Comparison of ENCODE assay signal across 22 cellular contexts in the genomic region with DNA sequence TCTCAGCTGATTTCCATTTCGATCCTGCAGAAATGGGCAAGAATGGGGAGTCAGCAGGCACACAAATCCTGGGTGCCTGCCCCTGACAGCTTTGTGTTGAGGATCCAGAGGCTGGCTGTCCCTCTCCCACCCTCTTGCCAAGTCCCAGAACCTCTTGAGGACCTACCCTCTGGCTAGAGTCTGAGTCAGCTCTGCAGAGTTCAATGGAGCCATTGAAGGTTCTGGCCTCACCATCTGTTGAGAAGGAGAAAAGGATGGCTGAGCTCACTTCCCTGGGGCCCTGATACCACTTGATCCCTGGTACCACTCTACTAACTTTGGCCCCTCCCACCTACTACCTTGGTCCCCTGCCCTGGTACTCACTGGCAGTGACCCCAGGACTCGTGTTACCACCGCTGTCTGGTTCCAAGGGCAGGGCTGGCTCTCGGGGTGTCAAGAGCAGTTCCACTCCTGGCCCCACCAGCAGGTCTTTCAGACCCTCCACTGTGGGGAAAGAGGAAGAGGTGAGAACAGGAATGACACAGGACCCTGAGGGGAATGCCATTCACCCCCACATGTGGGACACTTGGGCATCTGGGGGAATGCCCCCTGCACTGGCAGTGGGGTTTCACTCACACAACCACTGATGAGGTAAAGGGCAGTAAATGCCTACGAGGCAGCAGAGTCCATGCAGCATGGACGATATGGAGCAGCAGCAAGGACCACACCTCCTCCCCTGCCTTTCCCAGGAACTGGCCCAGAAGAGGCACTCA. TPM values are rescaled to one million over a fixed set of nuclear protein-coding genes. Genes with fewer than 3 reads are reported as not detected.
DNase-seq lines count a peak whose midpoint lies in the region; ATAC-seq and TF ChIP-seq lines count a peak whose summit lies in the region.
"Had no signal": no experiment of that assay in that cellular context is flagged by ENCODE, and none has a peak within 500 bp of the region (broad histone marks: within the 10 kb centered on the region; RNA-seq: fewer than 3 reads in every experiment).

No MANE protein-coding gene starts in this region.

- H3K4me3 ChIP-seq in left ventricle myocardium inferior (no peak overlapping the region), aorta (ENCODE audit: low read length in 2 of 2) (no peak overlapping the region)
- H3K4me3 ChIP-seq: GM23248, right atrium auricular region, SK-N-MC, testis had no signal

- no peaks in the 10 kb centered on the region for H3K27me3 ChIP-seq in left ventricle myocardium inferior (ENCODE audit: low read depth)
- no peaks in the 10 kb centered on the region for H3K27me3 ChIP-seq in aorta (ENCODE audit: control insufficient read depth in 1 of 2, insufficient read depth in 2 of 2, low read length in 1 of 2)
- H3K27me3 ChIP-seq: right atrium auricular region, testis had no signal

- H3K4me3 Mint-ChIP-seq in activated naive CD8-positive, alpha-beta T cell treated with anti-CD3 and anti-CD28 coated beads for 36 hours, result no peak overlapping the region
- H3K4me3 Mint-ChIP-seq in memory B cell, result no peak overlapping the region

- peaks cover 46% of the 10 kb centered on the region for H3K36me3 Mint-ChIP-seq in activated naive CD8-positive, alpha-beta T cell treated with anti-CD3 and anti-CD28 coated beads for 36 hours
- peaks cover 30% of the 10 kb centered on the region for H3K36me3 Mint-ChIP-seq in memory B cell

- 70 to 76% methylated on average over 6 of the region's 6 CpGs for WGBS in aorta, 2 donors

- DNase-seq in cardiac septum (ENCODE audit: low spot score), result peak; percentile 9
- DNase-seq in left ventricle myocardium inferior, result no peak
- DNase-seq in activated naive CD8-positive, alpha-beta T cell treated with anti-CD3 and anti-CD28 coated beads for 36 hours, result no peak
- DNase-seq in memory B cell (ENCODE audit: low spot score in 2 of 2), result no peak
- peak; percentile 18 to 41 for DNase-seq in aorta
- no peak for DNase-seq in T1000 (lab: John Stamatoyannopoulos, UW)
- DNase-seq: activated CD4-positive, alpha-beta T cell treated with anti-CD3 and anti-CD28 coated beads for 1 hour; amygdala; Calu3; foreskin fibroblast; GM23248; hypothalamus; NCI-H748 treated with DMSO at 0.1 percent for 48 hours; nucleus accumbens; PC-3; testis had no signal

- intact Hi-C loops in cardiac septum (cut with DNase I) (no loop called here), left ventricle myocardium inferior (cut with micrococcal nuclease) (no loop called here), aorta (cut with DNase I) (no loop called here)

- H3K36me3 ChIP-seq in left ventricle myocardium inferior (peaks cover 99% of the 10 kb centered on the region), aorta (ENCODE audit: control insufficient read depth in 1 of 2, insufficient read depth in 2 of 2, low read length in 1 of 2) (peaks cover 4 to 23% of the 10 kb centered on the region in 2 donors)

- peak overlapping the region; percentile 54 for H3K27ac Mint-ChIP-seq in activated naive CD8-positive, alpha-beta T cell treated with anti-CD3 and anti-CD28 coated beads for 36 hours
- peak overlapping the region; percentile 35 for H3K27ac Mint-ChIP-seq in memory B cell

- no peak for ATAC-seq in memory B cell (ENCODE audit: low read depth)
- no peak for ATAC-seq in aorta (ENCODE audit: low FRiP score)
- no peak for ATAC-seq in GM21360 (IDR thresholded peaks at IDR 0.05; ENCODE audit: unreplicated experiment)
- no peak for ATAC-seq in GM21786 (IDR thresholded peaks at IDR 0.05; ENCODE audit: unreplicated experiment)
- ATAC-seq: PC-3 had no signal

- H3K9me3 ChIP-seq in left ventricle myocardium inferior (replicated peaks) (no peaks in the 10 kb centered on the region), aorta (ENCODE audit: control insufficient read depth, low read length) (no peaks in the 10 kb centered on the region)
- H3K9me3 ChIP-seq: right atrium auricular region, testis had no signal

- no peaks in the 10 kb centered on the region for H3K27me3 Mint-ChIP-seq in activated naive CD8-positive, alpha-beta T cell treated with anti-CD3 and anti-CD28 coated beads for 36 hours
- no peaks in the 10 kb centered on the region for H3K27me3 Mint-ChIP-seq in memory B cell

- H3K27ac ChIP-seq in left ventricle myocardium inferior (replicated peaks) (no peak overlapping the region), aorta (ENCODE audit: low read depth in 1 of 2, low read length in 2 of 2) (no peak overlapping the region)
- H3K27ac ChIP-seq: GM23248, right atrium auricular region, SK-N-MC, testis had no signal

- no peak for TF ChIP-seq CTCF in left ventricle myocardium inferior (IDR thresholded peaks at IDR 0.05; ENCODE audit: borderline replicate concordance)

- H3K4me1 ChIP-seq in left ventricle myocardium inferior (peaks cover 3% of the 10 kb centered on the region), aorta (ENCODE audit: control insufficient read depth in 1 of 2, insufficient read depth in 2 of 2, low read length in 2 of 2) (no peaks in the 10 kb centered on the region)
- H3K4me1 ChIP-seq: right atrium auricular region, testis had no signal

- H3K4me1 Mint-ChIP-seq in activated naive CD8-positive, alpha-beta T cell treated with anti-CD3 and anti-CD28 coated beads for 36 hours, result peaks cover 13% of the 10 kb centered on the region
- peaks cover 8% of the 10 kb centered on the region for H3K4me1 Mint-ChIP-seq in memory B cell

- H3K9me3 Mint-ChIP-seq in activated naive CD8-positive, alpha-beta T cell treated with anti-CD3 and anti-CD28 coated beads for 36 hours, result no peaks in the 10 kb centered on the region
- H3K9me3 Mint-ChIP-seq in memory B cell, result no peaks in the 10 kb centered on the region

RNA-seq across cellular contexts. Expression of a gene that starts 10.5 kb away (rescaled TPM):
- total RNA-seq in cardiac septum (not detected), left ventricle myocardium inferior (not detected), aorta (not detected)
- total RNA-seq in activated naive CD8-positive, alpha-beta T cell treated with anti-CD3 and anti-CD28 coated beads for 36 hours, result under 1 TPM in 1 of 2 experiments, not detected in 1; 0.16 TPM
- polyA plus RNA-seq in aorta, result not detected
- total RNA-seq: Calu3, endothelial cell of umbilical vein, GM23248, kidney epithelial cell, PC-3, right atrium auricular region had no signal
- polyA plus RNA-seq: endothelial cell of umbilical vein had no signal

RNA-seq across cellular contexts. Expression of a gene that starts 17.7 kb away (rescaled TPM):
- total RNA-seq in cardiac septum (26.8 TPM), left ventricle myocardium inferior (21.2 TPM), aorta (10 to 100 TPM; 47.0 to 60.5 TPM)
- total RNA-seq in activated naive CD8-positive, alpha-beta T cell treated with anti-CD3 and anti-CD28 coated beads for 36 hours, result 10 to 100 TPM; 53.2 to 54.7 TPM
- 10 to 100 TPM in 1 of 2 donors, 1 to 10 TPM in 1; 6.8 to 49.5 TPM for polyA plus RNA-seq in aorta

RNA-seq across cellular contexts. Expression of a gene that starts 26.4 kb away (rescaled TPM):
- total RNA-seq in cardiac septum, result 95.9 TPM
- total RNA-seq in left ventricle myocardium inferior, result 69.3 TPM
- 100 to 1,000 TPM; 135 to 148 TPM for total RNA-seq in activated naive CD8-positive, alpha-beta T cell treated with anti-CD3 and anti-CD28 coated beads for 36 hours
- total RNA-seq in aorta, result 100 to 1,000 TPM; 175 to 217 TPM
- polyA plus RNA-seq in aorta, result 10 to 100 TPM; 58.3 to 58.9 TPM

RNA-seq across cellular contexts. Expression of a gene that starts 40.8 kb away (rescaled TPM):
- total RNA-seq in cardiac septum (26.2 TPM), left ventricle myocardium inferior (19.0 TPM), aorta (10 to 100 TPM; 49.6 to 49.9 TPM)
- 10 to 100 TPM; 19.4 to 20.0 TPM for total RNA-seq in activated naive CD8-positive, alpha-beta T cell treated with anti-CD3 and anti-CD28 coated beads for 36 hours
- 10 to 100 TPM; 16.4 to 19.0 TPM for polyA plus RNA-seq in aorta

Comparison
In these comparisons a context has a peak if more than half of its experiments do, and no peak if none do; other contexts are left out.
1. DNase-seq: peak in cardiac septum (single experiment) and aorta (2 of 2); none in left ventricle myocardium inferior (single experiment), activated naive CD8-positive, alpha-beta T cell treated with anti-CD3 and anti-CD28 coated beads for 36 hours (single experiment), memory B cell (0 of 2) and T1000 (single experiment).